In the genomic region with DNA sequence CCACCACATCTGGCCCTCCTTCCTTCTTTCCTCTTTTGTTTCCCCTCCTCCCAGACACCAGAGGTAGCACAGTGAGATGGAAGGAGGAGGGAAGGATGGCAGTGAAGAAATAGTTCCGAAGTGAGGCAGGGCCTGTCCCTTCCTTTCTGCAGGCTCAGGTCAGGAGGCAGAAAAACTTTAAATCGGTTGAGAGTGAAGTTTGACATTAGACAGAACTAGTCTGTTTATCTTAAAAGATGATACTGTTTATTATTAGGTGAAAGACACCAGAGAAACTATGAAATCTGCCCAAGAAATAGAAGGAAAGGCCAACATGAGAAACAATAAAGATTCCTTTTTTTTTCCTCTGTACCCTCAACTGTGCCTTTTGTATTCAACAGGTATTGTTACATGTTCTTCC, we compare ENCODE assay signal across 13 cellular contexts.
A peak's percentile ranks its signal among the peaks of the same experiment; 100 is the strongest.
DNase-seq lines count a peak whose midpoint lies in the region; ATAC-seq and TF ChIP-seq lines count a peak whose summit lies in the region.
"Had no signal": no experiment of that assay in that cellular context is flagged by ENCODE, and none has a peak within 500 bp of the region (broad histone marks: within the 10 kb centered on the region; RNA-seq: fewer than 3 reads in every experiment).

No MANE protein-coding gene starts in this region.

- H4K20me1 ChIP-seq in GM23248 (ENCODE audit: insufficient read depth) (no peaks in the 10 kb centered on the region), IMR-90 (ENCODE audit: insufficient read depth, low read length) (no peaks in the 10 kb centered on the region), smooth muscle cell (ENCODE audit: low read depth) (no peaks in the 10 kb centered on the region)

- H2AK9ac ChIP-seq in IMR-90 (replicated peaks; ENCODE audit: low read depth, low read length, poor library complexity), result no peak overlapping the region

- H2AFZ ChIP-seq in GM23248 (no peak overlapping the region), IMR-90 (replicated peaks; ENCODE audit: low read length, poor library complexity) (no peak overlapping the region), smooth muscle cell (ENCODE audit: low read depth) (no peak overlapping the region)

- no peak overlapping the region for H4K5ac ChIP-seq in IMR-90 (ENCODE audit: low read depth, low read length)

- peak overlapping the region; percentile 73; the same call in 1 of the 2 replicates for H2BK120ac ChIP-seq in IMR-90 (ENCODE audit: low read depth, low read length)

- CTCF ChIA-PET in IMR-90 (lab: Yijun Ruan, JAX), result no interaction called here

- H3K4ac ChIP-seq in IMR-90 (ENCODE audit: low read depth, low read length), result peak overlapping the region; percentile 74

- H3K56ac ChIP-seq in IMR-90 (ENCODE audit: extremely low read depth, insufficient read depth, low read length), result no peak overlapping the region

- peak overlapping the region; percentile 88; the same call in 1 of the 3 replicates for H2BK15ac ChIP-seq in IMR-90 (ENCODE audit: low read depth, low read length)

- H3K36me3 ChIP-seq in GM23248 (ENCODE audit: low read depth) (no peaks in the 10 kb centered on the region), IMR-90 (ENCODE audit: control insufficient read depth, insufficient read depth, low read length) (no peaks in the 10 kb centered on the region), smooth muscle cell (ENCODE audit: low read depth) (no peaks in the 10 kb centered on the region)

- no peak overlapping the region for H3K9ac ChIP-seq in GM23248
- no peak overlapping the region for H3K9ac ChIP-seq in IMR-90 (ENCODE audit: low read depth, low read length)
- H3K9ac ChIP-seq in smooth muscle cell (ENCODE audit: low read depth), result no peak overlapping the region

- H2BK20ac ChIP-seq in IMR-90 (ENCODE audit: low read depth, low read length), result peak overlapping the region; percentile 72; the same call in 1 of the 2 replicates

- no peak overlapping the region for H3K18ac ChIP-seq in IMR-90 (ENCODE audit: low read depth, low read length)

- 0 out of 2 replicates have a peak overlapping the region, but pooled peaks have one; percentile 53 for H3K23ac ChIP-seq in IMR-90 (ENCODE audit: low read depth, low read length)

- H3K27me3 ChIP-seq in GM23248 (replicated peaks; ENCODE audit: insufficient read depth) (no peaks in the 10 kb centered on the region), IMR-90 (ENCODE audit: control insufficient read depth, insufficient read depth, low read length) (no peaks in the 10 kb centered on the region), smooth muscle cell (ENCODE audit: low read depth) (no peaks in the 10 kb centered on the region)

- peak overlapping the region; percentile 75 for H2BK5ac ChIP-seq in IMR-90 (ENCODE audit: low read depth, low read length, poor library complexity, severe bottlenecking)

- ATAC-seq in IMR-90 (ENCODE audit: low read depth) (no peak), HG03565 (IDR thresholded peaks at IDR 0.05; ENCODE audit: unreplicated experiment) (no peak)
- ATAC-seq: CD8-positive, alpha-beta T cell; HCT116 had no signal

- TF ChIP-seq CTCF in IMR-90 (conservative IDR thresholded peaks at IDR 0.05; ENCODE audit: low read depth, low read length) (no peak), smooth muscle cell (IDR thresholded peaks at IDR 0.05; ENCODE audit: borderline replicate concordance, insufficient read depth, poor library complexity, severe bottlenecking) (no peak)

- dilution Hi-C loops in IMR-90 (cut with HindIII; ENCODE audit: low sequenced_read_pairs, unreplicated experiment), result no loop called here

- no peak for DNase-seq in GM23248
- DNase-seq in IMR-90, result no peak
- peak; percentile 64 for DNase-seq in islet precursor cell
- DNase-seq in smooth muscle cell (lab: John Stamatoyannopoulos, UW; ENCODE audit: unreplicated experiment), result no peak
- no peak for DNase-seq in SKM-1 (lab: John Stamatoyannopoulos, UW; ENCODE audit: unreplicated experiment)
- no peak for DNase-seq in SHP77 treated with DMSO at 0.1 percent for 48 hours (lab: John Stamatoyannopoulos, UW)
- DNase-seq: CD8-positive, alpha-beta T cell; COR-L47; DMS153; DMS79 treated with DMSO at 0.1 percent for 48 hours; GF-D8 had no signal

- H3K14ac ChIP-seq in IMR-90 (replicated peaks; ENCODE audit: low read depth, low read length), result no peak overlapping the region

- no peak for TF ChIP-seq POLR2A in IMR-90 (IDR thresholded peaks at IDR 0.05; ENCODE audit: low read depth, low read length)

- H3K27ac ChIP-seq in GM23248, result 0 out of 2 replicates have a peak overlapping the region, but pooled peaks have one; percentile 5
- no peak overlapping the region for H3K27ac ChIP-seq in IMR-90 (ENCODE audit: insufficient read depth, low read length)
- H3K27ac ChIP-seq in smooth muscle cell (ENCODE audit: low read depth), result peak overlapping the region; percentile 61

- H3K4me2 ChIP-seq in GM23248 (ENCODE audit: unreplicated experiment) (no peak overlapping the region), IMR-90 (ENCODE audit: low read depth, low read length) (no peak overlapping the region), smooth muscle cell (peak overlapping the region; percentile 2)

- H3K4me3 ChIP-seq in GM23248 (no peak overlapping the region), IMR-90 (ENCODE audit: insufficient read depth, low read depth, low read length) (no peak overlapping the region), smooth muscle cell (no peak overlapping the region)

- peaks cover 29% of the 10 kb centered on the region; the same call in 1 of the 2 replicates for H3F3A ChIP-seq in GM23248 (ENCODE audit: insufficient read depth)
- peaks cover 4% of the 10 kb centered on the region for H3F3A ChIP-seq in smooth muscle cell (ENCODE audit: low read depth)

- H2AK5ac ChIP-seq in IMR-90 (ENCODE audit: low read depth, low read length), result peak overlapping the region; percentile 61; the same call in 1 of the 2 replicates

- 91 to 92% methylated on average over 2 of the region's 2 CpGs for WGBS in GM23248 (ENCODE audit: low coverage in 1 of 2, low lambda C conversion rate in 2 of 2, missing lambda C conversion rate in 2 of 2), 2 experiments
- WGBS in IMR-90 (ENCODE audit: extremely low coverage in 2 of 2, insufficient read length in 1 of 2), 2 experiments, result no CpG with 5 or more reads among the region's 2 CpGs
- WGBS in smooth muscle cell (ENCODE audit: low lambda C conversion rate), result 2% methylated on average over 2 of the region's 2 CpGs

- H3K4me1 ChIP-seq in GM23248 (ENCODE audit: insufficient read depth) (peaks cover 37% of the 10 kb centered on the region), IMR-90 (ENCODE audit: control insufficient read depth, insufficient read depth, low read length) (peaks cover 13% of the 10 kb centered on the region), smooth muscle cell (ENCODE audit: low read depth) (no peaks in the 10 kb centered on the region)

- POLR2A ChIA-PET in IMR-90 (lab: Charles Lee; ENCODE audit: unreplicated experiment), result no interaction called here

- no peak for TF ChIP-seq RAD21 in IMR-90 (IDR thresholded peaks at IDR 0.05; ENCODE audit: low read length)

- H3K9me3 ChIP-seq in GM23248 (ENCODE audit: low read depth) (no peaks in the 10 kb centered on the region), IMR-90 (ENCODE audit: control insufficient read depth, insufficient read depth, low read length) (no peaks in the 10 kb centered on the region), smooth muscle cell (replicated peaks; ENCODE audit: low read depth) (no peaks in the 10 kb centered on the region)

- H3K9me1 ChIP-seq in IMR-90 (ENCODE audit: insufficient read depth, low read length), result peaks cover 8% of the 10 kb centered on the region

- H3K79me1 ChIP-seq in IMR-90 (ENCODE audit: low read depth in 1 of 2, low read length in 2 of 2), result no peaks in the 10 kb centered on the region

- H3K9me2 ChIP-seq in GM23248 (ENCODE audit: insufficient read depth), result no peaks in the 10 kb centered on the region

- peak overlapping the region; percentile 71; the same call in 1 of the 2 replicates for H4K91ac ChIP-seq in IMR-90 (ENCODE audit: insufficient read depth, low read depth, low read length)

- in situ Hi-C loops in GM23248 (cut with MboI), result no loop called here
- in situ Hi-C loops in IMR-90 (cut with MboI; ENCODE audit: low sequenced_read_pairs), result no loop called here

- H3K79me2 ChIP-seq in GM23248 (ENCODE audit: insufficient read depth) (no peaks in the 10 kb centered on the region), smooth muscle cell (ENCODE audit: low read depth) (no peaks in the 10 kb centered on the region)

- no TSS peak for BruUV-seq in IMR-90 (replicated peaks; lab: Mats Ljungman, UMichigan)

- intact Hi-C loops in IMR-90 (cut with micrococcal nuclease), result no loop called here

- peak overlapping the region in 1 of 2 experiments; percentile 68; a peak in 2 of 4 replicates for H4K8ac ChIP-seq in IMR-90 (ENCODE audit: low read depth in 2 of 2, low read length in 2 of 2)

TF ChIP-seq in IMR-90, 13 proteins besides CTCF, POLR2A, EP300 and RAD21 (continues in another document):
- TF ChIP-seq NFE2L2 (IDR thresholded peaks at IDR 0.05; ENCODE audit: low read depth, low read length) (no peak), SMC3 (IDR thresholded peaks at IDR 0.05; ENCODE audit: low read depth, low read length) (no peak), RCOR1 (IDR thresholded peaks at IDR 0.05; ENCODE audit: insufficient replicate concordance, low read length) (no peak), FOS (IDR thresholded peaks at IDR 0.05; ENCODE audit: low read depth, low read length) (no peak), RFX5 (IDR thresholded peaks at IDR 0.05; ENCODE audit: low read depth, low read length) (no peak), MAFK (IDR thresholded peaks at IDR 0.05; ENCODE audit: low read depth, low read length) (no peak), CHD1 (IDR thresholded peaks at IDR 0.05; ENCODE audit: low read depth, low read length) (no peak), BHLHE40 (IDR thresholded peaks at IDR 0.05; ENCODE audit: low read depth, low read length) (no peak)
- TF ChIP-seq, protein P1, sequence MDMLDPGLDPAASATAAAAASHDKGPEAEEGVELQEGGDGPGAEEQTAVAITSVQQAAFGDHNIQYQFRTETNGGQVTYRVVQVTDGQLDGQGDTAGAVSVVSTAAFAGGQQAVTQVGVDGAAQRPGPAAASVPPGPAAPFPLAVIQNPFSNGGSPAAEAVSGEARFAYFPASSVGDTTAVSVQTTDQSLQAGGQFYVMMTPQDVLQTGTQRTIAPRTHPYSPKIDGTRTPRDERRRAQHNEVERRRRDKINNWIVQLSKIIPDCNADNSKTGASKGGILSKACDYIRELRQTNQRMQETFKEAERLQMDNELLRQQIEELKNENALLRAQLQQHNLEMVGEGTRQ (IDR thresholded peaks at IDR 0.05; ENCODE audit: low read depth, low read length), result no peak
- TF ChIP-seq, protein P2, sequence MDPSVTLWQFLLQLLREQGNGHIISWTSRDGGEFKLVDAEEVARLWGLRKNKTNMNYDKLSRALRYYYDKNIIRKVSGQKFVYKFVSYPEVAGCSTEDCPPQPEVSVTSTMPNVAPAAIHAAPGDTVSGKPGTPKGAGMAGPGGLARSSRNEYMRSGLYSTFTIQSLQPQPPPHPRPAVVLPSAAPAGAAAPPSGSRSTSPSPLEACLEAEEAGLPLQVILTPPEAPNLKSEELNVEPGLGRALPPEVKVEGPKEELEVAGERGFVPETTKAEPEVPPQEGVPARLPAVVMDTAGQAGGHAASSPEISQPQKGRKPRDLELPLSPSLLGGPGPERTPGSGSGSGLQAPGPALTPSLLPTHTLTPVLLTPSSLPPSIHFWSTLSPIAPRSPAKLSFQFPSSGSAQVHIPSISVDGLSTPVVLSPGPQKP (IDR thresholded peaks at IDR 0.05; ENCODE audit: borderline replicate concordance, low read depth, low read length), result no peak
